23 cellular contexts compared by ENCODE assay signal in genomic region chr17:4185656-4186055, GRCh38.
"Had no signal": no experiment of that assay in that cellular context is flagged by ENCODE, and none has a peak within 500 bp of the region (broad histone marks: within the 10 kb centered on the region; RNA-seq: fewer than 3 reads in every experiment).

No MANE protein-coding gene starts in this region.

- H3K9me3 ChIP-seq: esophagus muscularis mucosa, heart right ventricle, left lung, neutrophil, right lobe of liver, thoracic aorta, tibial nerve, upper lobe of left lung had no signal

- DNase-seq: central memory CD4-positive, alpha-beta T cell; effector CD8-positive, alpha-beta T cell; foreskin keratinocyte; glutamatergic neuron; heart right ventricle; hippocampal formation; left cardiac atrium; left lung; mesenchymal stem cell; midbrain; naive thymus-derived CD4-positive, alpha-beta T cell; stimulated activated CD4-positive, alpha-beta T cell treated with anti-CD3 and anti-CD28 coated beads, Interleukin-4, amount 100 ng/mL, for 4 hours; stimulated activated naive B cell treated with anti-CD40 and anti-IgM and Interleukin-4, amounts not matched to agents 10 μg/mL and 1 μg/mL and 100 μg/mL, for 72 hours had no signal

- H3K27ac ChIP-seq: esophagus muscularis mucosa, heart right ventricle, left lung, parathyroid adenoma, right lobe of liver, thoracic aorta, tibial nerve, upper lobe of left lung had no signal

- H3K9me3 Mint-ChIP-seq: dendritic cell treated with granulocyte-macrophage colony-stimulating factor and Interleukin-4, amounts not matched to agents 40 ng/mL and 50 ng/mL, for 4 days; stimulated activated naive B cell treated with anti-CD40 and anti-IgM and Interleukin-4, amounts not matched to agents 10 μg/mL and 1 μg/mL and 100 μg/mL, for 72 hours; stimulated activated naive CD8-positive, alpha-beta T cell treated with anti-CD3 and anti-CD28 coated beads, Interleukin-15, Interleukin-2, amounts not matched to agents 100 ng/mL and 50 ng/mL, for 24 hours had no signal

- H3K27me3 ChIP-seq: esophagus muscularis mucosa, foreskin keratinocyte, heart right ventricle, left lung, neutrophil, right lobe of liver, tibial nerve, upper lobe of left lung had no signal

- H3K9ac ChIP-seq: parathyroid adenoma had no signal

- H3K4me3 ChIP-seq: esophagus muscularis mucosa, heart right ventricle, left lung, right lobe of liver, thoracic aorta, tibial nerve, upper lobe of left lung had no signal

- ATAC-seq: foreskin keratinocyte; naive thymus-derived CD4-positive, alpha-beta T cell; stimulated activated naive B cell treated with anti-CD40 and anti-IgM and Interleukin-4, amounts not matched to agents 10 μg/mL and 1 μg/mL and 100 μg/mL, for 72 hours had no signal

- H3K27me3 Mint-ChIP-seq: dendritic cell treated with granulocyte-macrophage colony-stimulating factor and Interleukin-4, amounts not matched to agents 40 ng/mL and 50 ng/mL, for 4 days; naive thymus-derived CD4-positive, alpha-beta T cell; progenitor cell of endocrine pancreas; stimulated activated naive B cell treated with anti-CD40 and anti-IgM and Interleukin-4, amounts not matched to agents 10 μg/mL and 1 μg/mL and 100 μg/mL, for 72 hours; stimulated activated naive CD8-positive, alpha-beta T cell treated with anti-CD3 and anti-CD28 coated beads, Interleukin-15, Interleukin-2, amounts not matched to agents 100 ng/mL and 50 ng/mL, for 24 hours had no signal

- H3K4me3 Mint-ChIP-seq: dendritic cell treated with granulocyte-macrophage colony-stimulating factor and Interleukin-4, amounts not matched to agents 40 ng/mL and 50 ng/mL, for 4 days; naive thymus-derived CD4-positive, alpha-beta T cell; stimulated activated naive B cell treated with anti-CD40 and anti-IgM and Interleukin-4, amounts not matched to agents 10 μg/mL and 1 μg/mL and 100 μg/mL, for 72 hours; stimulated activated naive CD8-positive, alpha-beta T cell treated with anti-CD3 and anti-CD28 coated beads, Interleukin-15, Interleukin-2, amounts not matched to agents 100 ng/mL and 50 ng/mL, for 24 hours had no signal

- H3K27ac Mint-ChIP-seq: dendritic cell treated with granulocyte-macrophage colony-stimulating factor and Interleukin-4, amounts not matched to agents 40 ng/mL and 50 ng/mL, for 4 days; naive thymus-derived CD4-positive, alpha-beta T cell; stimulated activated naive B cell treated with anti-CD40 and anti-IgM and Interleukin-4, amounts not matched to agents 10 μg/mL and 1 μg/mL and 100 μg/mL, for 72 hours; stimulated activated naive CD8-positive, alpha-beta T cell treated with anti-CD3 and anti-CD28 coated beads, Interleukin-15, Interleukin-2, amounts not matched to agents 100 ng/mL and 50 ng/mL, for 24 hours had no signal

- H3K4me1 ChIP-seq: esophagus muscularis mucosa, parathyroid adenoma, right lobe of liver had no signal
